31 cellular contexts compared by ENCODE assay signal in genomic region chr12:132953163-132953425, GRCh38.
"Had no signal": no experiment of that assay in that cellular context is flagged by ENCODE, and none has a peak within 500 bp of the region (broad histone marks: within the 10 kb centered on the region; RNA-seq: fewer than 3 reads in every experiment).

No MANE protein-coding gene starts in this region.

- H3K27ac Mint-ChIP-seq: activated B cell treated with CpG ODN at 0.5 μM for 24 hours; activated CD8-positive, alpha-beta memory T cell treated with anti-CD3 and anti-CD28 coated beads, Interleukin-2, amount 10 ng/mL, durations not matched to agents 7 days and 5 days; activated CD8-positive, alpha-beta T cell treated with anti-CD3 and anti-CD28 coated beads for 36 hours; activated naive CD8-positive, alpha-beta T cell; dendritic cell treated with granulocyte-macrophage colony-stimulating factor and Interleukin-4, amounts not matched to agents 40 ng/mL and 50 ng/mL, for 4 days; T-helper 17 cell; T-helper 2 cell treated with Interferon-gamma antibody and Interleukin-4, amounts not matched to agents 5 μg/mL and 100 μg/mL, for 36 hours had no signal

- H3K4me3 ChIP-seq: coronary artery, dorsolateral prefrontal cortex had no signal

- H3K9me3 Mint-ChIP-seq: activated B cell treated with CpG ODN at 0.5 μM for 24 hours; central memory CD8-positive, alpha-beta T cell; dendritic cell treated with granulocyte-macrophage colony-stimulating factor and Interleukin-4, amounts not matched to agents 40 ng/mL and 50 ng/mL, for 4 days had no signal

- DNase-seq: activated B cell treated with CpG ODN at 0.5 μM for 24 hours; activated CD4-positive, alpha-beta T cell treated with anti-CD3 and anti-CD28 coated beads for 48 hours; activated CD4-positive, alpha-beta T cell treated with anti-CD3 and anti-CD28 coated beads, Interleukin-2, amount 50 U/mL, for 1 hour; activated CD4-positive, alpha-beta T cell treated with anti-CD3 and anti-CD28 coated beads, Interleukin-2, amount 50 U/mL, for 48 hours; activated CD8-positive, alpha-beta memory T cell treated with anti-CD3 and anti-CD28 coated beads, Interleukin-2, amount 10 ng/mL, durations not matched to agents 7 days and 5 days; activated CD8-positive, alpha-beta memory T cell treated with anti-CD3 and anti-CD28 coated beads, Interleukin-2, amount 50 U/mL, for 4 hours; activated CD8-positive, alpha-beta T cell treated with anti-CD3 and anti-CD28 coated beads for 36 hours; activated gamma-delta T cell; activated naive CD4-positive, alpha-beta T cell treated with anti-CD3 and anti-CD28 coated beads, Interleukin-2, amount 50 U/mL, for 16 hours; activated naive CD4-positive, alpha-beta T cell treated with Interleukin-2 at 50 U/mL for 16 hours; activated T-cell treated with anti-CD3 and anti-CD28 coated beads, Interleukin-2, amount 50 U/mL, for 1 hour; activated T-cell treated with anti-CD3 and anti-CD28 coated beads, Interleukin-2, amount 50 U/mL, for 72 hours; amniotic stem cell; anterior cingulate cortex; brain microvascular endothelial cell; dorsolateral prefrontal cortex; effector CD4-positive, alpha-beta T cell; effector memory CD8-positive, alpha-beta T cell; foreskin fibroblast; head of caudate nucleus; T-helper 1 cell; T-helper 17 cell; T1000; WERI-Rb-1 had no signal

- ATAC-seq: activated CD4-positive, CD25-positive, alpha-beta regulatory T cell treated with anti-CD3 and anti-CD28 coated beads, Interleukin-2, amount 50 U/mL, for 24 hours; activated CD8-positive, alpha-beta memory T cell treated with anti-CD3 and anti-CD28 coated beads, Interleukin-2, amount 10 ng/mL, durations not matched to agents 7 days and 5 days; activated CD8-positive, alpha-beta T cell treated with anti-CD3 and anti-CD28 coated beads for 36 hours; activated T-cell treated with anti-CD3 and anti-CD28 coated beads, Interleukin-2, amount 50 U/mL, for 72 hours; effector memory CD8-positive, alpha-beta T cell; esophagus mucosa; T-helper 17 cell had no signal

- H3K27ac ChIP-seq: brain microvascular endothelial cell, coronary artery, dorsolateral prefrontal cortex, WERI-Rb-1 had no signal

- H3K27me3 Mint-ChIP-seq: activated B cell treated with CpG ODN at 0.5 μM for 24 hours; activated CD8-positive, alpha-beta memory T cell treated with anti-CD3 and anti-CD28 coated beads, Interleukin-2, amount 10 ng/mL, durations not matched to agents 7 days and 5 days; activated CD8-positive, alpha-beta T cell treated with anti-CD3 and anti-CD28 coated beads for 36 hours; activated naive CD8-positive, alpha-beta T cell; central memory CD8-positive, alpha-beta T cell; dendritic cell treated with granulocyte-macrophage colony-stimulating factor and Interleukin-4, amounts not matched to agents 40 ng/mL and 50 ng/mL, for 4 days; effector memory CD8-positive, alpha-beta T cell; T-helper 17 cell had no signal

- H3K27me3 ChIP-seq: brain microvascular endothelial cell, dorsolateral prefrontal cortex had no signal

- H3K4me3 Mint-ChIP-seq: activated B cell treated with CpG ODN at 0.5 μM for 24 hours; activated CD8-positive, alpha-beta memory T cell treated with anti-CD3 and anti-CD28 coated beads, Interleukin-2, amount 10 ng/mL, durations not matched to agents 7 days and 5 days; activated CD8-positive, alpha-beta T cell treated with anti-CD3 and anti-CD28 coated beads for 36 hours; activated naive CD8-positive, alpha-beta T cell; activated T-cell treated with anti-CD3 and anti-CD28 coated beads, Interleukin-2, amount 50 U/mL, for 72 hours; central memory CD8-positive, alpha-beta T cell; dendritic cell treated with granulocyte-macrophage colony-stimulating factor and Interleukin-4, amounts not matched to agents 40 ng/mL and 50 ng/mL, for 4 days; effector memory CD8-positive, alpha-beta T cell; T-helper 17 cell; T-helper 2 cell treated with Interferon-gamma antibody and Interleukin-4, amounts not matched to agents 5 μg/mL and 100 μg/mL, for 36 hours had no signal
